ENCODE assay signal across 8 cellular contexts in the genomic region with DNA sequence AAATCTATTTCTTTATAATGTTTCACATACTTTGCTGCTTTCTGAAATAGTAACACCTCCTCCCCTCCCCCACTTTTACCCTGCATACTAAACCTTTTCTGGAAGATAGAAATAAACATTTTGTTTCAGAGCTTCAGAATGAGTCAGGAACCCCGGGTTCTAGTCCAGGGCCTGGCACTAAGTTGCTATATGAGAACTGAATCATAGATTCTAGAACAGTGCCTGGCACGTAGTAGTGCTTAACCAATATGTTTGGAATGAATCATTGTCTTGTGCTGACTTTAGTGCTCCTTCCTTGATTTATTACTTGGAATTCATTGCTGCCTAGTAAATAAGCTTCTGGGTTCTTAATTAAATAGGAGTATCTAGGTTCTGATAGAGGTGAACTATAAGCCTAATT. TPM values are rescaled to one million over a fixed set of nuclear protein-coding genes. Genes with fewer than 3 reads are reported as not detected.
DNase-seq lines count a peak whose midpoint lies in the region; ATAC-seq, FAIRE-seq and TF ChIP-seq lines count a peak whose summit lies in the region.

No MANE protein-coding gene starts in this region.

- no peaks in the 10 kb centered on the region for H3K27me3 Mint-ChIP-seq in astrocyte (ENCODE audit: low read depth, unreplicated experiment)

- H3K4me3 Mint-ChIP-seq in astrocyte (ENCODE audit: unreplicated experiment), result peak overlapping the region; percentile 4

- no peak for TF ChIP-seq CTCF in astrocyte (IDR thresholded peaks at IDR 0.05; ENCODE audit: insufficient read depth, low read depth, low read length)

- 83% methylated on average over 2 of the region's 2 CpGs for WGBS in HUES64

- no peak overlapping the region for H3K4me3 ChIP-seq in BLaER1 treated with 17β-estradiol and CSF1 and Interleukin-3, amounts not matched to agents 10 nM and 100 nM
- H3K4me3 ChIP-seq in HUES64 (ENCODE audit: low read length) (no peak overlapping the region), astrocyte (ENCODE audit: insufficient read depth, low read depth, low read length) (no peak overlapping the region)

- ATAC-seq in HG02571 (IDR thresholded peaks at IDR 0.05; ENCODE audit: unreplicated experiment), result no peak

- no peak for FAIRE-seq in astrocyte (lab: Jason Lieb, UNC)

- H3K9me3 Mint-ChIP-seq in astrocyte (ENCODE audit: unreplicated experiment), result peaks cover 1% of the 10 kb centered on the region

- peaks cover 0 to 13% (median 4%) of the 10 kb centered on the region in 11 experiments; a peak in 3 of 22 replicates for H3K36me3 ChIP-seq in BLaER1 treated with 17β-estradiol and CSF1 and Interleukin-3, amounts not matched to agents 10 nM and 100 nM
- no peaks in the 10 kb centered on the region for H3K36me3 ChIP-seq in HUES64 (ENCODE audit: insufficient read depth, low read length)
- H3K36me3 ChIP-seq in astrocyte (ENCODE audit: insufficient read depth, low read length), result no peaks in the 10 kb centered on the region

- peak overlapping the region in 2 of 11 experiments; percentile 11 to 59; a peak in 2 of 22 replicates for H3K9ac ChIP-seq in BLaER1 treated with 17β-estradiol and CSF1 and Interleukin-3, amounts not matched to agents 10 nM and 100 nM
- H3K9ac ChIP-seq in HUES64 (ENCODE audit: low read depth, low read length), result peak overlapping the region; percentile 12; the same call in 1 of the 2 replicates
- no peak overlapping the region for H3K9ac ChIP-seq in astrocyte (ENCODE audit: low read length)

- H3K4me1 ChIP-seq in BLaER1 treated with 17β-estradiol and CSF1 and Interleukin-3, amounts not matched to agents 10 nM and 100 nM, result peaks cover 14 to 99% (median 51%) of the 10 kb centered on the region in 10 experiments
- H3K4me1 ChIP-seq in HUES64 (ENCODE audit: insufficient read depth, low read length) (peaks cover 72% of the 10 kb centered on the region), astrocyte (ENCODE audit: insufficient read depth, low read length) (peaks cover 51% of the 10 kb centered on the region)

- H3K9me3 ChIP-seq in BLaER1 treated with 17β-estradiol and CSF1 and Interleukin-3, amounts not matched to agents 10 nM and 100 nM (replicated peaks in 1 of 11), result peaks cover 0 to 6% (median 5%) of the 10 kb centered on the region in 11 experiments; a peak in 4 of 22 replicates
- H3K9me3 ChIP-seq in HUES64 (ENCODE audit: insufficient read depth, low read depth, low read length) (no peaks in the 10 kb centered on the region), astrocyte (ENCODE audit: insufficient read depth, low read depth, low read length) (no peaks in the 10 kb centered on the region)

- no peaks in the 10 kb centered on the region for H3K27me3 ChIP-seq in BLaER1 treated with 17β-estradiol and CSF1 and Interleukin-3, amounts not matched to agents 10 nM and 100 nM
- no peaks in the 10 kb centered on the region for H3K27me3 ChIP-seq in HUES64 (ENCODE audit: insufficient read depth, low read length)
- no peaks in the 10 kb centered on the region for H3K27me3 ChIP-seq in astrocyte (ENCODE audit: insufficient read depth, low read length)

- H3K27ac Mint-ChIP-seq in astrocyte (ENCODE audit: unreplicated experiment), result peak overlapping the region; percentile 94

- peaks cover 99% of the 10 kb centered on the region for H3K79me2 ChIP-seq in astrocyte (ENCODE audit: insufficient read depth, low read length)

- peaks cover 79 to 100% (median 98%) of the 10 kb centered on the region in 11 experiments for H4K20me1 ChIP-seq in BLaER1 treated with 17β-estradiol and CSF1 and Interleukin-3, amounts not matched to agents 10 nM and 100 nM
- peaks cover 77% of the 10 kb centered on the region for H4K20me1 ChIP-seq in astrocyte (ENCODE audit: insufficient read depth, low read length)

- no peak overlapping the region for H2AFZ ChIP-seq in astrocyte (ENCODE audit: low read depth, low read length)

- DNase-seq in astrocyte (ENCODE audit: low read depth), result peak; percentile 75
- DNase-seq in non-pigmented ciliary epithelial cell (ENCODE audit: low read depth), result peak; percentile 30
- DNase-seq in NOMO-1 treated with DMSO at 0.1 percent for 48 hours (lab: John Stamatoyannopoulos, UW; ENCODE audit: unreplicated experiment), result no peak
- no peak for DNase-seq in COLO829 (ENCODE audit: low spot score)
- DNase-seq in hippocampal formation (lab: John Stamatoyannopoulos, UW), result no peak

- H3K27ac ChIP-seq in BLaER1 treated with 17β-estradiol and CSF1 and Interleukin-3, amounts not matched to agents 10 nM and 100 nM, result peak overlapping the region in 5 of 11 experiments; percentile 19 to 45 (median 42); a peak in 5 of 22 replicates
- H3K27ac ChIP-seq in HUES64 (ENCODE audit: low read depth, low read length) (no peak overlapping the region; the same call in 1 of the 2 replicates), astrocyte (ENCODE audit: low read depth, low read length) (peak overlapping the region; percentile 67)

- H3K36me3 Mint-ChIP-seq in astrocyte (ENCODE audit: low read depth, unreplicated experiment), result no peaks in the 10 kb centered on the region

- peaks cover 71% of the 10 kb centered on the region for H3K4me1 Mint-ChIP-seq in astrocyte (ENCODE audit: low read depth, unreplicated experiment)

- H3K4me2 ChIP-seq in BLaER1 treated with 17β-estradiol and CSF1 and Interleukin-3, amounts not matched to agents 10 nM and 100 nM, result peak overlapping the region in 10 of 11 experiments; percentile 5 to 83 (median 22); a peak in 16 of 22 replicates
- peak overlapping the region; percentile 43 for H3K4me2 ChIP-seq in astrocyte (ENCODE audit: low read length)

RNA-seq across cellular contexts. Expression of a gene that starts 18.4 kb away (rescaled TPM):
- 49.3 TPM for polyA plus RNA-seq in HUES64 (2013, experiment 1 of 2)
- polyA plus RNA-seq in HUES64 (2013, experiment 2 of 2), result 54.5 TPM
- 81.8 and 85.7 TPM in 2 replicates for total RNA-seq in astrocyte

Comparison
In these comparisons a context has a peak if more than half of its experiments do, and no peak if none do; other contexts are left out.
1. DNase-seq: peak in astrocyte (single experiment) and non-pigmented ciliary epithelial cell (single experiment); none in NOMO-1 treated with DMSO at 0.1 percent for 48 hours (single experiment), COLO829 (single experiment) and hippocampal formation (0 of 2).